ENCODE assay signal across 13 cellular contexts in genomic region chr9:107674937-107675277, GRCh38.
DNase-seq lines count a peak whose midpoint lies in the region; ATAC-seq, FAIRE-seq and TF ChIP-seq lines count a peak whose summit lies in the region.
"Had no signal": no experiment of that assay in that cellular context is flagged by ENCODE, and none has a peak within 500 bp of the region (broad histone marks: within the 10 kb centered on the region; RNA-seq: fewer than 3 reads in every experiment).

No MANE protein-coding gene starts in this region.

- no TSS peak for BruUV-seq in HepG2 (replicated peaks; lab: Mats Ljungman, UMichigan)

- H3K27me3 ChIP-seq in HUES64 (ENCODE audit: insufficient read depth, low read length), result no peaks in the 10 kb centered on the region
- no peaks in the 10 kb centered on the region for H3K27me3 ChIP-seq in adrenal gland
- no peaks in the 10 kb centered on the region for H3K27me3 ChIP-seq in HepG2 (ENCODE audit: control insufficient read depth in 1 of 2, insufficient read depth in 2 of 2, low read length in 2 of 2)
- no peaks in the 10 kb centered on the region for H3K27me3 ChIP-seq in upper lobe of left lung
- H3K27me3 ChIP-seq: ovary had no signal

- no peaks in the 10 kb centered on the region for H3K36me3 ChIP-seq in HUES64 (ENCODE audit: insufficient read depth, low read length)
- H3K36me3 ChIP-seq in adrenal gland (replicated peaks in 1 of 2), result no peaks in the 10 kb centered on the region
- no peaks in the 10 kb centered on the region for H3K36me3 ChIP-seq in HepG2 (replicated peaks in 1 of 2; ENCODE audit: control insufficient read depth in 1 of 2, insufficient read depth in 2 of 2, low read length in 2 of 2)
- no peaks in the 10 kb centered on the region for H3K36me3 ChIP-seq in upper lobe of left lung
- H3K36me3 ChIP-seq: ovary had no signal

- in situ Hi-C loops in HepG2 (cut with HindIII; ENCODE audit: extremely low pct_ligation_motif_present, low pct_unique_long_range_greater_than_20kb), result no loop called here

- peak overlapping the region; percentile 54; the same call in 1 of the 2 replicates for H3K9ac ChIP-seq in HUES64 (ENCODE audit: low read depth, low read length)
- H3K9ac ChIP-seq in HepG2 (ENCODE audit: insufficient read depth, low read depth, low read length), result no peak overlapping the region

- CTCF ChIA-PET in HepG2 (lab: Yijun Ruan, JAX; ENCODE audit: low intra/inter-chr PET ratio, low total read pairs), result no interaction called here

- peak overlapping the region; percentile 97 for H3K27ac ChIP-seq in HUES64 (ENCODE audit: low read depth, low read length)
- peak overlapping the region in 2 of 5 donors; percentile 9 to 36 for H3K27ac ChIP-seq in adrenal gland
- H3K27ac ChIP-seq in HepG2 (ENCODE audit: extremely low read length, insufficient read depth, low read length), result no peak overlapping the region
- H3K27ac ChIP-seq in upper lobe of left lung, result peak overlapping the region; percentile 55 to 57 (median 56)
- H3K27ac ChIP-seq: ovary had no signal

- no peak overlapping the region for H3K4me2 ChIP-seq in HepG2 (ENCODE audit: low read depth, low read length)

- intact Hi-C loops in adrenal gland (cut with DNase I) (no loop called here), HepG2 (cut with micrococcal nuclease; ENCODE audit: unreplicated experiment) (no loop called here)

- no peak for TF ChIP-seq EP300 in HepG2 (IDR thresholded peaks at IDR 0.05; ENCODE audit: low read depth in 2 of 2, low read length in 2 of 2)
- TF ChIP-seq EP300 in HepG2 (CRISPR knock-in tag; IDR thresholded peaks at IDR 0.05; ENCODE audit: borderline replicate concordance), result no peak
- no peak for TF ChIP-seq EP300 in upper lobe of left lung (IDR thresholded peaks at IDR 0.05)

- FAIRE-seq in HepG2 (lab: Jason Lieb, UNC), result no peak

- no peaks in the 10 kb centered on the region for H3K9me3 ChIP-seq in HUES64 (ENCODE audit: insufficient read depth, low read depth, low read length)
- no peaks in the 10 kb centered on the region for H3K9me3 ChIP-seq in adrenal gland (replicated peaks in 1 of 3)
- no peaks in the 10 kb centered on the region for H3K9me3 ChIP-seq in HepG2 (ENCODE audit: low read length)
- H3K9me3 ChIP-seq in upper lobe of left lung, result no peaks in the 10 kb centered on the region
- H3K9me3 ChIP-seq: ovary had no signal

- H3K4me1 ChIP-seq in HUES64 (ENCODE audit: insufficient read depth, low read length) (peaks cover 20% of the 10 kb centered on the region), adrenal gland (replicated peaks in 1 of 2) (peaks cover 0 to 9% of the 10 kb centered on the region in 2 donors), HepG2 (ENCODE audit: insufficient read depth, low read length) (no peaks in the 10 kb centered on the region), upper lobe of left lung (peaks cover 0 to 14% (median 1%) of the 10 kb centered on the region in 4 donors)

- POLR2A ChIA-PET in HepG2 (lab: Yijun Ruan, JAX), result no interaction called here

- TF ChIP-seq POLR2A in adrenal gland (IDR thresholded peaks at IDR 0.05) (no peak), HepG2 (IDR thresholded peaks at IDR 0.05; ENCODE audit: insufficient read depth in 1 of 2, low read depth in 2 of 2, low read length in 2 of 2) (no peak), upper lobe of left lung (IDR thresholded peaks at IDR 0.05) (no peak)

- no peak overlapping the region for H2AFZ ChIP-seq in HepG2 (ENCODE audit: low read length)

- no peaks in the 10 kb centered on the region for H4K20me1 ChIP-seq in HepG2 (ENCODE audit: insufficient read depth, low read length)

- ATAC-seq in HepG2, result no peak
- peak; percentile 60 to 81 for ATAC-seq in upper lobe of left lung (ENCODE audit: low FRiP score in 2 of 2)
- no peak for ATAC-seq in HG03135 (IDR thresholded peaks at IDR 0.05; ENCODE audit: unreplicated experiment)

- TF ChIP-seq CTCF in adrenal gland (IDR thresholded peaks at IDR 0.05) (peak in 2 of 6 experiments; percentile 10 to 11), HepG2 (CRISPR knock-in tag; IDR thresholded peaks at IDR 0.05) (no peak), upper lobe of left lung (IDR thresholded peaks at IDR 0.05) (peak in 2 of 6 experiments; percentile 13 to 29)

- H3K79me2 ChIP-seq in HepG2 (ENCODE audit: insufficient read depth, low read length), result no peaks in the 10 kb centered on the region

- no peak for TF ChIP-seq RAD21 in HepG2 (CRISPR knock-in tag; IDR thresholded peaks at IDR 0.05)

- H3K4me3 ChIP-seq in HUES64 (ENCODE audit: low read length), result no peak overlapping the region
- H3K4me3 ChIP-seq in adrenal gland, result no peak overlapping the region
- no peak overlapping the region for H3K4me3 ChIP-seq in HepG2 (replicated peaks in 1 of 3; ENCODE audit: insufficient read depth in 1 of 3, low read depth in 2 of 3, low read length in 3 of 3)
- no peak overlapping the region for H3K4me3 ChIP-seq in upper lobe of left lung
- H3K4me3 ChIP-seq: ovary had no signal

- WGBS in HUES64, result 58% methylated on average over 2 of the region's 2 CpGs
- WGBS in adrenal gland, 4 donors, result 54 to 89% (median 64%) methylated on average over 1 to 2 of the region's 2 CpGs
- WGBS in HepG2 (ENCODE audit: low lambda C conversion rate), result 0% methylated on average over 2 of the region's 2 CpGs
- WGBS in upper lobe of left lung, 2 donors, result 42 to 67% methylated on average over 2 of the region's 2 CpGs

- DNase-seq in adrenal gland (peak in 5 of 7 donors; percentile 27 to 66 (median 39)), HepG2 (ENCODE audit: low spot score) (no peak), upper lobe of left lung (peak in 1 of 2 donors; percentile 56), KG1 (lab: John Stamatoyannopoulos, UW) (no peak), DMS153 treated with DMSO at 0.1 percent for 48 hours (lab: John Stamatoyannopoulos, UW; ENCODE audit: unreplicated experiment) (no peak)
- DNase-seq: activated naive CD4-positive, alpha-beta T cell treated with anti-CD3 and anti-CD28 coated beads for 36 hours; central memory CD4-positive, alpha-beta T cell; NCI-H1092 treated with DMSO at 0.1 percent for 48 hours; ovary; stimulated activated CD4-positive, alpha-beta T cell treated with anti-CD3 and anti-CD28 coated beads, Interleukin-2, amount 100 ng/mL, for 24 hours; SW 1271 had no signal

TF ChIP-seq in HepG2, 621 proteins besides CTCF, POLR2A, EP300 and RAD21:
- TF ChIP-seq CEBPB (IDR thresholded peaks at IDR 0.05; ENCODE audit: borderline replicate concordance, low read depth, low read length) (peak; percentile 39; the same call in 1 of the 2 replicates), ZNF337 (CRISPR knock-in tag; IDR thresholded peaks at IDR 0.05; ENCODE audit: borderline replicate concordance, low read depth) (no peak)

Comparison
In these comparisons a context has a peak if more than half of its experiments do, and no peak if none do; other contexts are left out.
1. DNase-seq: peak in adrenal gland (5 of 7); none in HepG2 (single experiment), KG1 (single experiment) and DMS153 treated with DMSO at 0.1 percent for 48 hours (single experiment).
2. ATAC-seq: peak in upper lobe of left lung (2 of 2); none in HepG2 (single experiment) and HG03135 (single experiment).